ENCODE assay signal across 7 cellular contexts in genomic region chr13:51333826-51334225, GRCh38. TPM values are rescaled to one million over a fixed set of nuclear protein-coding genes. Genes with fewer than 3 reads are reported as not detected.
"Had no signal": no experiment of that assay in that cellular context is flagged by ENCODE, and none has a peak within 500 bp of the region (broad histone marks: within the 10 kb centered on the region; RNA-seq: fewer than 3 reads in every experiment).

No MANE protein-coding gene starts in this region.

- DNase-seq: GDM1, GF-D8 had no signal

- H3K4me3 ChIP-seq: GM12878 had no signal

- FAIRE-seq: GM12878, GM12891, GM12892, GM18507, GM19239 had no signal

RNA-seq across cellular contexts. Expression of gene SERPINE3, which starts 5.7 kb away (rescaled TPM):
- total RNA-seq: GM12878 had no signal
